In genomic region chr19:38392707-38393308, GRCh38 we compare ENCODE assay signal across 2 cellular contexts.
TF ChIP-seq lines count a peak whose summit lies in the region.

No MANE protein-coding gene starts in this region.

TF ChIP-seq in HepG2, 621 proteins besides CTCF, POLR2A, EP300 and RAD21 (continues in another document):
- TF ChIP-seq NKX3-1 (CRISPR knock-in tag; IDR thresholded peaks at IDR 0.05) = no peak
- no peak for TF ChIP-seq MXD1 (CRISPR knock-in tag; IDR thresholded peaks at IDR 0.05)
- TF ChIP-seq ARID5B (CRISPR knock-in tag; IDR thresholded peaks at IDR 0.05) = no peak
- no peak for TF ChIP-seq PPARG (CRISPR knock-in tag; conservative IDR thresholded peaks at IDR 0.05)
- TF ChIP-seq CHCHD3 (CRISPR knock-in tag; IDR thresholded peaks at IDR 0.05) = no peak
- TF ChIP-seq REL (CRISPR knock-in tag; conservative IDR thresholded peaks at IDR 0.05) = no peak
- TF ChIP-seq ZNF749 (CRISPR knock-in tag; IDR thresholded peaks at IDR 0.05; ENCODE audit: borderline replicate concordance) = no peak
- no peak for TF ChIP-seq GATAD1 (CRISPR knock-in tag; IDR thresholded peaks at IDR 0.05)
- no peak for TF ChIP-seq NFE2L1 (CRISPR knock-in tag; IDR thresholded peaks at IDR 0.05; ENCODE audit: borderline replicate concordance)
- no peak for TF ChIP-seq SP2 (CRISPR knock-in tag; IDR thresholded peaks at IDR 0.05)
- TF ChIP-seq KDM5A (IDR thresholded peaks at IDR 0.05; ENCODE audit: borderline replicate concordance, low read length) = no peak
- TF ChIP-seq ZNF883 (CRISPR knock-in tag; IDR thresholded peaks at IDR 0.05; ENCODE audit: not compliant biosample characterization) = no peak
- TF ChIP-seq SAP130 (CRISPR knock-in tag; IDR thresholded peaks at IDR 0.05; ENCODE audit: low read depth) = 0 out of 2 replicates have a peak, but pooled peaks have one; percentile 18
- no peak for TF ChIP-seq ZNF142 (CRISPR knock-in tag; IDR thresholded peaks at IDR 0.05)
- no peak for TF ChIP-seq ZNF501 (CRISPR knock-in tag; IDR thresholded peaks at IDR 0.05)
- TF ChIP-seq NFE2L2 (IDR thresholded peaks at IDR 0.05; ENCODE audit: low read length) = no peak
- TF ChIP-seq ZNF788 (CRISPR knock-in tag; IDR thresholded peaks at IDR 0.05; ENCODE audit: borderline replicate concordance) = no peak
- TF ChIP-seq XRCC5 (optimal IDR thresholded peaks at IDR 0.05; ENCODE audit: low read length) = no peak
- TF ChIP-seq RFXAP (CRISPR knock-in tag; IDR thresholded peaks at IDR 0.05; ENCODE audit: borderline replicate concordance) = no peak
- no peak for TF ChIP-seq ZNF329 (CRISPR knock-in tag; IDR thresholded peaks at IDR 0.05; ENCODE audit: low read depth)
- no peak for TF ChIP-seq ZFX (CRISPR knock-in tag; IDR thresholded peaks at IDR 0.05; ENCODE audit: low read depth)
- no peak for TF ChIP-seq HMG20B (CRISPR knock-in tag; conservative IDR thresholded peaks at IDR 0.05)

TF ChIP-seq in GM12891, 5 proteins besides CTCF, POLR2A, EP300 and RAD21:
- no peak for TF ChIP-seq SPI1 (IDR thresholded peaks at IDR 0.05; ENCODE audit: low read depth, low read length)
